In genomic region chr19:48665786-48666185, GRCh38 we compare ENCODE assay signal across 2 cellular contexts.
A peak's percentile ranks its signal among the peaks of the same experiment; 100 is the strongest.
TF ChIP-seq lines count a peak whose summit lies in the region.

No MANE protein-coding gene starts in this region.

TF ChIP-seq in A549, 52 proteins besides CTCF, POLR2A, EP300 and RAD21:
- TF ChIP-seq MAFK (IDR thresholded peaks at IDR 0.05; ENCODE audit: partially characterized antibody) (no peak), RNF2 (IDR thresholded peaks at IDR 0.05; ENCODE audit: borderline replicate concordance, low read depth) (no peak), TFCP2L1 (CRISPR knock-in tag; IDR thresholded peaks at IDR 0.05) (no peak), GATA3 (IDR thresholded peaks at IDR 0.05; ENCODE audit: borderline replicate concordance) (no peak), CBX8 (IDR thresholded peaks at IDR 0.05) (no peak), BCL3 (IDR thresholded peaks at IDR 0.05) (no peak), HEYL (CRISPR knock-in tag; IDR thresholded peaks at IDR 0.05) (no peak), MAX (IDR thresholded peaks at IDR 0.05) (no peak), CHD4 (IDR thresholded peaks at IDR 0.05; ENCODE audit: borderline replicate concordance) (no peak), ESRRA (IDR thresholded peaks at IDR 0.05; ENCODE audit: borderline replicate concordance, low read length) (no peak), ATOH8 (CRISPR knock-in tag; IDR thresholded peaks at IDR 0.05; ENCODE audit: low read depth) (no peak)

TF ChIP-seq in K562, 482 proteins besides CTCF, POLR2A, EP300 and RAD21:
- TF ChIP-seq BCOR (IDR thresholded peaks at IDR 0.05) (0 out of 2 replicates have a peak, but pooled peaks have one; percentile 28), SREBF1 (IDR thresholded peaks at IDR 0.05; ENCODE audit: borderline replicate concordance, low read depth, low read length) (no peak), ZNF184 (CRISPR knock-in tag; IDR thresholded peaks at IDR 0.05) (no peak), HLTF (IDR thresholded peaks at IDR 0.05) (no peak)
